ENCODE assay signal across 28 cellular contexts in the genomic region with DNA sequence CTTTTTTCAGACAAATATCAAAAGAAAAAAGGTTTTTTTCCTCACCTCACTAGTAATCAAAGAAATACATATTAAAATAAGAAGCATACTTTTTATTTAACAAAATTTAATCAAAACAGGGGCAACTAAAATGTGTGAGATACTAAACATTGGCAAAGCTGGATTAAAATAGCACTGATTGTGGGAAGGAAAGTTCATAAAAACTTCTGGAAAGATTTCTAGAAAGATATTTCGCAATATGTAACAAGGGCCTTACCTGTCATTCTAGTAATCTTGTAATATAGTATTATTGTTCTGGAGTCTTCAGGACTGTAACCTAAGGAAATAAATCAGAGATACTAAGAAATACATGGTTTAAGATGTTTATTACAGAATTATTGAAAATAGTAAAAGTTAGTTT.
"Had no signal": no experiment of that assay in that cellular context is flagged by ENCODE, and none has a peak within 500 bp of the region (broad histone marks: within the 10 kb centered on the region; RNA-seq: fewer than 3 reads in every experiment).

No MANE protein-coding gene starts in this region.

- ATAC-seq: natural killer cell; psoas muscle; right cardiac atrium; sciatic nerve; stimulated activated memory B cell treated with anti-CD40 and anti-IgM and Interleukin-4, amounts not matched to agents 10 μg/mL and 1 μg/mL and 100 μg/mL, for 72 hours; stimulated activated naive CD8-positive, alpha-beta T cell treated with anti-CD3 and anti-CD28 coated beads, Interleukin-15, amount 100 ng/mL, for 72 hours; stimulated activated naive CD8-positive, alpha-beta T cell treated with anti-CD3 and anti-CD28 coated beads, Interleukin-15, Interleukin-2, amounts not matched to agents 100 U/mL and 50 U/mL, for 24 hours; upper lobe of right lung had no signal

- H3K36me3 ChIP-seq: neural progenitor cell, ovary, spleen, suprapubic skin, tibial artery, transverse colon, upper lobe of right lung, uterus had no signal

- H3K4me1 ChIP-seq: parathyroid adenoma, psoas muscle, spleen, suprapubic skin, testis, tibial artery, transverse colon, upper lobe of right lung, uterus had no signal

- H3K4me3 ChIP-seq: neural progenitor cell, ovary, psoas muscle, skin epidermis, smooth muscle cell, spleen, suprapubic skin, testis, tibial artery, transverse colon, upper lobe of right lung, uterus had no signal

- H3K79me2 ChIP-seq: parathyroid adenoma had no signal

- H3K9me3 ChIP-seq: ovary, suprapubic skin, testis, tibial artery, upper lobe of right lung, uterus had no signal

- H3K9ac ChIP-seq: neural progenitor cell, parathyroid adenoma had no signal

- H3K27me3 ChIP-seq: neural progenitor cell, ovary, spleen, suprapubic skin, testis, tibial artery, transverse colon, upper lobe of right lung, uterus had no signal

- H2AFZ ChIP-seq: neural progenitor cell, parathyroid adenoma had no signal

- H3K27ac ChIP-seq: neural progenitor cell, ovary, parathyroid adenoma, psoas muscle, skin epidermis, spleen, suprapubic skin, testis, tibial artery, transverse colon, upper lobe of right lung, uterus had no signal

- H3K4me2 ChIP-seq: neural progenitor cell, smooth muscle cell had no signal

- DNase-seq: natural killer cell; occipital lobe; ovary; posterior cingulate gyrus; psoas muscle; right cardiac atrium; spleen; stimulated activated CD4-positive, alpha-beta T cell treated with anti-CD3 and anti-CD28 coated beads, Interleukin-12 subunit alpha, Interleukin-12 subunit beta, amount 100 ng/mL, for 4 hours; stimulated activated CD4-positive, alpha-beta T cell treated with anti-CD3 and anti-CD28 coated beads, Interleukin-1b, Interleukin-23, amount 100 ng/mL, for 48 hours; stimulated activated CD4-positive, alpha-beta T cell treated with anti-CD3 and anti-CD28 coated beads, Interleukin-4, amount 100 ng/mL, for 1 hour; stimulated activated CD4-positive, alpha-beta T cell treated with anti-CD3 and anti-CD28 coated beads, Interleukin-4, amount 100 ng/mL, for 4 hours; stimulated activated CD8-positive, alpha-beta memory T cell treated with anti-CD3 and anti-CD28 coated beads, Interleukin-4, amount 100 ng/mL, for 48 hours; stimulated activated naive CD4-positive, alpha-beta T cell; stimulated activated naive CD8-positive, alpha-beta T cell treated with anti-CD3 and anti-CD28 coated beads, Interleukin-15, amount 100 ng/mL, for 72 hours; stimulated activated naive CD8-positive, alpha-beta T cell treated with anti-CD3 and anti-CD28 coated beads, Interleukin-15, Interleukin-2, amounts not matched to agents 100 U/mL and 50 U/mL, for 24 hours; substantia nigra; testis; tibial artery; transverse colon; upper lobe of right lung; uterus had no signal
